1 cellular context compared by ENCODE assay signal in the genomic region with DNA sequence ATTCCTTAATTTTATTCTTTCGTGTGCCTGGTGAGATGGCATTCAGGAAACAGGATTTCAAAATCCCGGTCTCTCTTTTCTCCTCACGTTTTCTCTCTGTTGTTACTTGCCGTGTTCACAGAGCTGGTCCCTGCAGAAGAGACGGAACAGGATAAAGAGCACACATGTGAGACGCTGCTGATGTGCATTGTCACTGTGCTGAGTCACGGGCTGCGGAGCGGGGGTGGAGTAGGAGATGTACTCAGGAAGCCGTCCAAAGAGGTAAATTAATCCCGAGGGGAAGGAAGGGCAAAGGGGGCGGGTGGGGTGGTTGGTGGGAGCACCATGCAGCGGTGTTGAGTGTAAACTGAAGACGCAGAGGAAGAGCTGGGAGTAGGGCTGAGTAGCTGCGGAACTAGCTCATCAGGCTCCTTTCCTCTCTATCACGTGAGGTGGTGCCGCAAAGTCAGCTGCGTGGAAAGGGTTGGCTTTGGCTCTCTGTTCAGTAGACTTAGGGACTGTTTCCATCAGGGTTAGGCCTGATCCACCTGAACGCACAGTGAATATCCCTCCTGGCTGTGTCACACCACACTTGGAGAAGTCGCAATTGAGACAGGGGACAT.
TF ChIP-seq lines count a peak whose summit lies in the region.

No MANE protein-coding gene starts in this region.

TF ChIP-seq in K562, 482 proteins besides CTCF, POLR2A, EP300 and RAD21 (continued from another document and continues in another):
- TF ChIP-seq, protein P1, sequence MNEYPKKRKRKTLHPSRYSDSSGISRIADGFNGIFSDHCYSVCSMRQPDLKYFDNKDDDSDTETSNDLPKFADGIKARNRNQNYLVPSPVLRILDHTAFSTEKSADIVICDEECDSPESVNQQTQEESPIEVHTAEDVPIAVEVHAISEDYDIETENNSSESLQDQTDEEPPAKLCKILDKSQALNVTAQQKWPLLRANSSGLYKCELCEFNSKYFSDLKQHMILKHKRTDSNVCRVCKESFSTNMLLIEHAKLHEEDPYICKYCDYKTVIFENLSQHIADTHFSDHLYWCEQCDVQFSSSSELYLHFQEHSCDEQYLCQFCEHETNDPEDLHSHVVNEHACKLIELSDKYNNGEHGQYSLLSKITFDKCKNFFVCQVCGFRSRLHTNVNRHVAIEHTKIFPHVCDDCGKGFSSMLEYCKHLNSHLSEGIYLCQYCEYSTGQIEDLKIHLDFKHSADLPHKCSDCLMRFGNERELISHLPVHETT (CRISPR knock-in tag; conservative IDR thresholded peaks at IDR 0.05 in 1 of 2, IDR thresholded peaks at IDR 0.05 in 1 of 2), result peak in 1 of 2 experiments; percentile 72; a peak in 1 of 4 replicates
- TF ChIP-seq ZNF561 (CRISPR knock-in tag; conservative IDR thresholded peaks at IDR 0.05) (no peak), MAFK (IDR thresholded peaks at IDR 0.05; ENCODE audit: low read length) (peak; percentile 95), SRSF7 (optimal IDR thresholded peaks at IDR 0.05; ENCODE audit: low read depth, low read length) (no peak), XRCC3 (IDR thresholded peaks at IDR 0.05) (no peak), FOXK2 (conservative IDR thresholded peaks at IDR 0.05 in 1 of 2, IDR thresholded peaks at IDR 0.05 in 1 of 2; ENCODE audit: low read depth in 2 of 2) (peak; percentile 79 to 83), NFRKB (IDR thresholded peaks at IDR 0.05; ENCODE audit: low read depth) (no peak; the same call in none of the 2 replicates), DIDO1 (tag; IDR thresholded peaks at IDR 0.05; ENCODE audit: low read depth) (peak; percentile 58; the same call in 1 of the 2 replicates), ZNF175 (CRISPR knock-in tag; IDR thresholded peaks at IDR 0.05; ENCODE audit: low read depth) (0 out of 2 replicates have a peak, but pooled peaks have one; percentile 19), PTRF (tag; IDR thresholded peaks at IDR 0.05) (no peak), ZNF780A (CRISPR knock-in tag; IDR thresholded peaks at IDR 0.05) (no peak), GABPA (tag; conservative IDR thresholded peaks at IDR 0.05; ENCODE audit: low read depth) (no peak; the same call in 1 of the 2 replicates), HNRNPL (IDR thresholded peaks at IDR 0.05; ENCODE audit: low read depth, low read length) (no peak), SMAD4 (CRISPR knock-in tag; conservative IDR thresholded peaks at IDR 0.05) (peak; percentile 75; the same call in 1 of the 2 replicates), RBM17 (IDR thresholded peaks at IDR 0.05; ENCODE audit: borderline replicate concordance, low read depth, low read length) (no peak), ZFPM2 (CRISPR knock-in tag; IDR thresholded peaks at IDR 0.05) (no peak), ZNF253 (CRISPR knock-in tag; conservative IDR thresholded peaks at IDR 0.05) (no peak), SRSF1 (IDR thresholded peaks at IDR 0.05; ENCODE audit: low read depth, low read length) (no peak), CHD1 (IDR thresholded peaks at IDR 0.05; ENCODE audit: low read length) (no peak), RBFOX2 (IDR thresholded peaks at IDR 0.05; ENCODE audit: low read depth, low read length) (peak; percentile 76), POLR2AphosphoS2 (IDR thresholded peaks at IDR 0.05; ENCODE audit: low read length) (no peak), NFIC (IDR thresholded peaks at IDR 0.05) (peak; percentile 58), SMARCA5 (IDR thresholded peaks at IDR 0.05) (no peak), RNF2 (IDR thresholded peaks at IDR 0.05) (peak; percentile 94), HLTF (IDR thresholded peaks at IDR 0.05) (peak; percentile 47; the same call in 1 of the 2 replicates), RFX5 (IDR thresholded peaks at IDR 0.05; ENCODE audit: low read depth, low read length) (no peak)
- TF ChIP-seq, protein P2, sequence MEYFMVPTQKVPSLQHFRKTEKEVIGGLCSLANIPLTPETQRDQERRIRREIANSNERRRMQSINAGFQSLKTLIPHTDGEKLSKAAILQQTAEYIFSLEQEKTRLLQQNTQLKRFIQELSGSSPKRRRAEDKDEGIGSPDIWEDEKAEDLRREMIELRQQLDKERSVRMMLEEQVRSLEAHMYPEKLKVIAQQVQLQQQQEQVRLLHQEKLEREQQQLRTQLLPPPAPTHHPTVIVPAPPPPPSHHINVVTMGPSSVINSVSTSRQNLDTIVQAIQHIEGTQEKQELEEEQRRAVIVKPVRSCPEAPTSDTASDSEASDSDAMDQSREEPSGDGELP (CRISPR knock-in tag; IDR thresholded peaks at IDR 0.05; ENCODE audit: borderline replicate concordance), result peak; percentile 96
- TF ChIP-seq, protein P3, sequence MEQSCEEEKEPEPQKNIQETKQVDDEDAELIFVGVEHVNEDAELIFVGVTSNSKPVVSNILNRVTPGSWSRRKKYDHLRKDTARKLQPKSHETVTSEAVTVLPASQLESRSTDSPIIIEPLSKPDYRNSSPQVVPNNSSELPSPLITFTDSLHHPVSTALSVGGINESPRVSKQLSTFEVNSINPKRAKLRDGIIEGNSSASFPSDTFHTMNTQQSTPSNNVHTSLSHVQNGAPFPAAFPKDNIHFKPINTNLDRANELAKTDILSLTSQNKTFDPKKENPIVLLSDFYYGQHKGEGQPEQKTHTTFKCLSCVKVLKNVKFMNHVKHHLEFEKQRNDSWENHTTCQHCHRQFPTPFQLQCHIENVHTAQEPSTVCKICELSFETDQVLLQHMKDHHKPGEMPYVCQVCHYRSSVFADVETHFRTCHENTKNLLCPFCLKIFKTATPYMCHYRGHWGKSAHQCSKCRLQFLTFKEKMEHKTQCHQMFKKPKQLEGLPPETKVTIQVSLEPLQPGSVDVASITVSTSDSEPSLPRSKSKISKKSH (CRISPR knock-in tag; IDR thresholded peaks at IDR 0.05), result no peak
- TF ChIP-seq, protein P4, sequence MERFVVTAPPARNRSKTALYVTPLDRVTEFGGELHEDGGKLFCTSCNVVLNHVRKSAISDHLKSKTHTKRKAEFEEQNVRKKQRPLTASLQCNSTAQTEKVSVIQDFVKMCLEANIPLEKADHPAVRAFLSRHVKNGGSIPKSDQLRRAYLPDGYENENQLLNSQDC (CRISPR knock-in tag; IDR thresholded peaks at IDR 0.05), result peak; percentile 54; the same call in 1 of the 2 replicates
- TF ChIP-seq, protein P5, sequence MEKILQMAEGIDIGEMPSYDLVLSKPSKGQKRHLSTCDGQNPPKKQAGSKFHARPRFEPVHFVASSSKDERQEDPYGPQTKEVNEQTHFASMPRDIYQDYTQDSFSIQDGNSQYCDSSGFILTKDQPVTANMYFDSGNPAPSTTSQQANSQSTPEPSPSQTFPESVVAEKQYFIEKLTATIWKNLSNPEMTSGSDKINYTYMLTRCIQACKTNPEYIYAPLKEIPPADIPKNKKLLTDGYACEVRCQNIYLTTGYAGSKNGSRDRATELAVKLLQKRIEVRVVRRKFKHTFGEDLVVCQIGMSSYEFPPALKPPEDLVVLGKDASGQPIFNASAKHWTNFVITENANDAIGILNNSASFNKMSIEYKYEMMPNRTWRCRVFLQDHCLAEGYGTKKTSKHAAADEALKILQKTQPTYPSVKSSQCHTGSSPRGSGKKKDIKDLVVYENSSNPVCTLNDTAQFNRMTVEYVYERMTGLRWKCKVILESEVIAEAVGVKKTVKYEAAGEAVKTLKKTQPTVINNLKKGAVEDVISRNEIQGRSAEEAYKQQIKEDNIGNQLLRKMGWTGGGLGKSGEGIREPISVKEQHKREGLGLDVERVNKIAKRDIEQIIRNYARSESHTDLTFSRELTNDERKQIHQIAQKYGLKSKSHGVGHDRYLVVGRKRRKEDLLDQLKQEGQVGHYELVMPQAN (IDR thresholded peaks at IDR 0.05; ENCODE audit: borderline replicate concordance), result peak; percentile 58; the same call in 1 of the 2 replicates
- TF ChIP-seq, protein P6, sequence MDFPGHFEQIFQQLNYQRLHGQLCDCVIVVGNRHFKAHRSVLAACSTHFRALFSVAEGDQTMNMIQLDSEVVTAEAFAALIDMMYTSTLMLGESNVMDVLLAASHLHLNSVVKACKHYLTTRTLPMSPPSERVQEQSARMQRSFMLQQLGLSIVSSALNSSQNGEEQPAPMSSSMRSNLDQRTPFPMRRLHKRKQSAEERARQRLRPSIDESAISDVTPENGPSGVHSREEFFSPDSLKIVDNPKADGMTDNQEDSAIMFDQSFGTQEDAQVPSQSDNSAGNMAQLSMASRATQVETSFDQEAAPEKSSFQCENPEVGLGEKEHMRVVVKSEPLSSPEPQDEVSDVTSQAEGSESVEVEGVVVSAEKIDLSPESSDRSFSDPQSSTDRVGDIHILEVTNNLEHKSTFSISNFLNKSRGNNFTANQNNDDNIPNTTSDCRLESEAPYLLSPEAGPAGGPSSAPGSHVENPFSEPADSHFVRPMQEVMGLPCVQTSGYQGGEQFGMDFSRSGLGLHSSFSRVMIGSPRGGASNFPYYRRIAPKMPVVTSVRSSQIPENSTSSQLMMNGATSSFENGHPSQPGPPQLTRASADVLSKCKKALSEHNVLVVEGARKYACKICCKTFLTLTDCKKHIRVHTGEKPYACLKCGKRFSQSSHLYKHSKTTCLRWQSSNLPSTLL (IDR thresholded peaks at IDR 0.05), result peak; percentile 59; the same call in 1 of the 2 replicates
- TF ChIP-seq, protein P7, sequence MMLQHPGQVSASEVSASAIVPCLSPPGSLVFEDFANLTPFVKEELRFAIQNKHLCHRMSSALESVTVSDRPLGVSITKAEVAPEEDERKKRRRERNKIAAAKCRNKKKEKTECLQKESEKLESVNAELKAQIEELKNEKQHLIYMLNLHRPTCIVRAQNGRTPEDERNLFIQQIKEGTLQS (IDR thresholded peaks at IDR 0.05), result peak; percentile 88
- TF ChIP-seq, protein P7 (CRISPR knock-in tag; conservative IDR thresholded peaks at IDR 0.05), result no peak
- TF ChIP-seq, protein P8, sequence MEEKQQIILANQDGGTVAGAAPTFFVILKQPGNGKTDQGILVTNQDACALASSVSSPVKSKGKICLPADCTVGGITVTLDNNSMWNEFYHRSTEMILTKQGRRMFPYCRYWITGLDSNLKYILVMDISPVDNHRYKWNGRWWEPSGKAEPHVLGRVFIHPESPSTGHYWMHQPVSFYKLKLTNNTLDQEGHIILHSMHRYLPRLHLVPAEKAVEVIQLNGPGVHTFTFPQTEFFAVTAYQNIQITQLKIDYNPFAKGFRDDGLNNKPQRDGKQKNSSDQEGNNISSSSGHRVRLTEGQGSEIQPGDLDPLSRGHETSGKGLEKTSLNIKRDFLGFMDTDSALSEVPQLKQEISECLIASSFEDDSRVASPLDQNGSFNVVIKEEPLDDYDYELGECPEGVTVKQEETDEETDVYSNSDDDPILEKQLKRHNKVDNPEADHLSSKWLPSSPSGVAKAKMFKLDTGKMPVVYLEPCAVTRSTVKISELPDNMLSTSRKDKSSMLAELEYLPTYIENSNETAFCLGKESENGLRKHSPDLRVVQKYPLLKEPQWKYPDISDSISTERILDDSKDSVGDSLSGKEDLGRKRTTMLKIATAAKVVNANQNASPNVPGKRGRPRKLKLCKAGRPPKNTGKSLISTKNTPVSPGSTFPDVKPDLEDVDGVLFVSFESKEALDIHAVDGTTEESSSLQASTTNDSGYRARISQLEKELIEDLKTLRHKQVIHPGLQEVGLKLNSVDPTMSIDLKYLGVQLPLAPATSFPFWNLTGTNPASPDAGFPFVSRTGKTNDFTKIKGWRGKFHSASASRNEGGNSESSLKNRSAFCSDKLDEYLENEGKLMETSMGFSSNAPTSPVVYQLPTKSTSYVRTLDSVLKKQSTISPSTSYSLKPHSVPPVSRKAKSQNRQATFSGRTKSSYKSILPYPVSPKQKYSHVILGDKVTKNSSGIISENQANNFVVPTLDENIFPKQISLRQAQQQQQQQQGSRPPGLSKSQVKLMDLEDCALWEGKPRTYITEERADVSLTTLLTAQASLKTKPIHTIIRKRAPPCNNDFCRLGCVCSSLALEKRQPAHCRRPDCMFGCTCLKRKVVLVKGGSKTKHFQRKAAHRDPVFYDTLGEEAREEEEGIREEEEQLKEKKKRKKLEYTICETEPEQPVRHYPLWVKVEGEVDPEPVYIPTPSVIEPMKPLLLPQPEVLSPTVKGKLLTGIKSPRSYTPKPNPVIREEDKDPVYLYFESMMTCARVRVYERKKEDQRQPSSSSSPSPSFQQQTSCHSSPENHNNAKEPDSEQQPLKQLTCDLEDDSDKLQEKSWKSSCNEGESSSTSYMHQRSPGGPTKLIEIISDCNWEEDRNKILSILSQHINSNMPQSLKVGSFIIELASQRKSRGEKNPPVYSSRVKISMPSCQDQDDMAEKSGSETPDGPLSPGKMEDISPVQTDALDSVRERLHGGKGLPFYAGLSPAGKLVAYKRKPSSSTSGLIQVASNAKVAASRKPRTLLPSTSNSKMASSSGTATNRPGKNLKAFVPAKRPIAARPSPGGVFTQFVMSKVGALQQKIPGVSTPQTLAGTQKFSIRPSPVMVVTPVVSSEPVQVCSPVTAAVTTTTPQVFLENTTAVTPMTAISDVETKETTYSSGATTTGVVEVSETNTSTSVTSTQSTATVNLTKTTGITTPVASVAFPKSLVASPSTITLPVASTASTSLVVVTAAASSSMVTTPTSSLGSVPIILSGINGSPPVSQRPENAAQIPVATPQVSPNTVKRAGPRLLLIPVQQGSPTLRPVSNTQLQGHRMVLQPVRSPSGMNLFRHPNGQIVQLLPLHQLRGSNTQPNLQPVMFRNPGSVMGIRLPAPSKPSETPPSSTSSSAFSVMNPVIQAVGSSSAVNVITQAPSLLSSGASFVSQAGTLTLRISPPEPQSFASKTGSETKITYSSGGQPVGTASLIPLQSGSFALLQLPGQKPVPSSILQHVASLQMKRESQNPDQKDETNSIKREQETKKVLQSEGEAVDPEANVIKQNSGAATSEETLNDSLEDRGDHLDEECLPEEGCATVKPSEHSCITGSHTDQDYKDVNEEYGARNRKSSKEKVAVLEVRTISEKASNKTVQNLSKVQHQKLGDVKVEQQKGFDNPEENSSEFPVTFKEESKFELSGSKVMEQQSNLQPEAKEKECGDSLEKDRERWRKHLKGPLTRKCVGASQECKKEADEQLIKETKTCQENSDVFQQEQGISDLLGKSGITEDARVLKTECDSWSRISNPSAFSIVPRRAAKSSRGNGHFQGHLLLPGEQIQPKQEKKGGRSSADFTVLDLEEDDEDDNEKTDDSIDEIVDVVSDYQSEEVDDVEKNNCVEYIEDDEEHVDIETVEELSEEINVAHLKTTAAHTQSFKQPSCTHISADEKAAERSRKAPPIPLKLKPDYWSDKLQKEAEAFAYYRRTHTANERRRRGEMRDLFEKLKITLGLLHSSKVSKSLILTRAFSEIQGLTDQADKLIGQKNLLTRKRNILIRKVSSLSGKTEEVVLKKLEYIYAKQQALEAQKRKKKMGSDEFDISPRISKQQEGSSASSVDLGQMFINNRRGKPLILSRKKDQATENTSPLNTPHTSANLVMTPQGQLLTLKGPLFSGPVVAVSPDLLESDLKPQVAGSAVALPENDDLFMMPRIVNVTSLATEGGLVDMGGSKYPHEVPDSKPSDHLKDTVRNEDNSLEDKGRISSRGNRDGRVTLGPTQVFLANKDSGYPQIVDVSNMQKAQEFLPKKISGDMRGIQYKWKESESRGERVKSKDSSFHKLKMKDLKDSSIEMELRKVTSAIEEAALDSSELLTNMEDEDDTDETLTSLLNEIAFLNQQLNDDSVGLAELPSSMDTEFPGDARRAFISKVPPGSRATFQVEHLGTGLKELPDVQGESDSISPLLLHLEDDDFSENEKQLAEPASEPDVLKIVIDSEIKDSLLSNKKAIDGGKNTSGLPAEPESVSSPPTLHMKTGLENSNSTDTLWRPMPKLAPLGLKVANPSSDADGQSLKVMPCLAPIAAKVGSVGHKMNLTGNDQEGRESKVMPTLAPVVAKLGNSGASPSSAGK (IDR thresholded peaks at IDR 0.05), result no peak
- TF ChIP-seq, protein P9, sequence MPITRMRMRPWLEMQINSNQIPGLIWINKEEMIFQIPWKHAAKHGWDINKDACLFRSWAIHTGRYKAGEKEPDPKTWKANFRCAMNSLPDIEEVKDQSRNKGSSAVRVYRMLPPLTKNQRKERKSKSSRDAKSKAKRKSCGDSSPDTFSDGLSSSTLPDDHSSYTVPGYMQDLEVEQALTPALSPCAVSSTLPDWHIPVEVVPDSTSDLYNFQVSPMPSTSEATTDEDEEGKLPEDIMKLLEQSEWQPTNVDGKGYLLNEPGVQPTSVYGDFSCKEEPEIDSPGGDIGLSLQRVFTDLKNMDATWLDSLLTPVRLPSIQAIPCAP (CRISPR knock-in tag; IDR thresholded peaks at IDR 0.05; ENCODE audit: borderline replicate concordance), result no peak
